In the genomic region with DNA sequence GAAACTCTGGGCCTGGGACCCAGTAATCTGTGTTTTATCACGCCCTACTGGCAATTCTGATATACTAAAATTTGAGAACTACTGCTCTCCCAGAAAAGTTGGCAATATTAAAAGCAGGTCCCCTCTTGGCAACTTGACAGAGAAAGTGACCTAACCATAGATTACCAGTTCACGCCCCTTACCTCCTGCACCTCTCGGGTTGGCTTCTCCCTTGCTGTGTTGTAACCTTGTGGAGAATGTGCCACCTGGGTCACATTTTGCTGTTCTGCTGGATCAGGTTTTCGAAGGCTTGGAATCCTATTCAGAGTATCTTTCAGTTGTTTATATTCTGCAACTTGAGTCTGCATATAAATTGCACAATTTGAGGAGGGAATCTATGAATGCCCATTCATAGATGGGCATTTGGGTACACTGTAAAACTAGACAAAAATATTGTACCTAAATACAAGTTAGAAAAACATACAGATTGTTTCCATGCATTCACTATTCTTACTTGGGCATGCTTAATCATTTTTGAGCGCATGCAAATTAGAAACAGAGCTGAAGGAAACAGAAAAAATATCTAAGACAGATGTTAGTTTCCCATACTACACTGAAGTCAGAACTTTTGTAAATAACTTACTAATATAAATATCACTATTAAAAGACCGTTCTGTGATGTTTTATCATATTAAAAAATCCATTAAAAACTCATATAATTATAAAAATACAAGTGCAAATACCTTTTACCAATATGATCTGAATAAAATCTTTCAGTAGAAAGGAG, we compare ENCODE assay signal across 1 cellular context.
TF ChIP-seq lines count a peak whose summit lies in the region.

No MANE protein-coding gene starts in this region.

TF ChIP-seq in SK-N-SH treated with all-trans-retinoic acid at 6 μM for 48 hours, 23 proteins besides CTCF, POLR2A, EP300 and RAD21 (continued from another document):
- TF ChIP-seq, protein P1, sequence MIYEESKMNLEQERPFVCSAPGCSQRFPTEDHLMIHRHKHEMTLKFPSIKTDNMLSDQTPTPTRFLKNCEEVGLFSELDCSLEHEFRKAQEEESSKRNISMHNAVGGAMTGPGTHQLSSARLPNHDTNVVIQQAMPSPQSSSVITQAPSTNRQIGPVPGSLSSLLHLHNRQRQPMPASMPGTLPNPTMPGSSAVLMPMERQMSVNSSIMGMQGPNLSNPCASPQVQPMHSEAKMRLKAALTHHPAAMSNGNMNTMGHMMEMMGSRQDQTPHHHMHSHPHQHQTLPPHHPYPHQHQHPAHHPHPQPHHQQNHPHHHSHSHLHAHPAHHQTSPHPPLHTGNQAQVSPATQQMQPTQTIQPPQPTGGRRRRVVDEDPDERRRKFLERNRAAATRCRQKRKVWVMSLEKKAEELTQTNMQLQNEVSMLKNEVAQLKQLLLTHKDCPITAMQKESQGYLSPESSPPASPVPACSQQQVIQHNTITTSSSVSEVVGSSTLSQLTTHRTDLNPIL (CRISPR knock-in tag; IDR thresholded peaks at IDR 0.05; ENCODE audit: low read depth) = no peak
- no peak for TF ChIP-seq RARB (CRISPR knock-in tag; IDR thresholded peaks at IDR 0.05)
- no peak for TF ChIP-seq TOX (CRISPR knock-in tag; IDR thresholded peaks at IDR 0.05; ENCODE audit: borderline replicate concordance)
- TF ChIP-seq TCF4 (CRISPR knock-in tag; IDR thresholded peaks at IDR 0.05; ENCODE audit: borderline replicate concordance) = no peak
- TF ChIP-seq ISL1 (CRISPR knock-in tag; IDR thresholded peaks at IDR 0.05) = no peak
- TF ChIP-seq ESRRG (CRISPR knock-in tag; IDR thresholded peaks at IDR 0.05) = no peak
- TF ChIP-seq, protein P2, sequence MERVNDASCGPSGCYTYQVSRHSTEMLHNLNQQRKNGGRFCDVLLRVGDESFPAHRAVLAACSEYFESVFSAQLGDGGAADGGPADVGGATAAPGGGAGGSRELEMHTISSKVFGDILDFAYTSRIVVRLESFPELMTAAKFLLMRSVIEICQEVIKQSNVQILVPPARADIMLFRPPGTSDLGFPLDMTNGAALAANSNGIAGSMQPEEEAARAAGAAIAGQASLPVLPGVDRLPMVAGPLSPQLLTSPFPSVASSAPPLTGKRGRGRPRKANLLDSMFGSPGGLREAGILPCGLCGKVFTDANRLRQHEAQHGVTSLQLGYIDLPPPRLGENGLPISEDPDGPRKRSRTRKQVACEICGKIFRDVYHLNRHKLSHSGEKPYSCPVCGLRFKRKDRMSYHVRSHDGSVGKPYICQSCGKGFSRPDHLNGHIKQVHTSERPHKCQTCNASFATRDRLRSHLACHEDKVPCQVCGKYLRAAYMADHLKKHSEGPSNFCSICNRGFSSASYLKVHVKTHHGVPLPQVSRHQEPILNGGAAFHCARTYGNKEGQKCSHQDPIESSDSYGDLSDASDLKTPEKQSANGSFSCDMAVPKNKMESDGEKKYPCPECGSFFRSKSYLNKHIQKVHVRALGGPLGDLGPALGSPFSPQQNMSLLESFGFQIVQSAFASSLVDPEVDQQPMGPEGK (CRISPR knock-in tag; IDR thresholded peaks at IDR 0.05; ENCODE audit: borderline replicate concordance) = no peak
- TF ChIP-seq, protein P3, sequence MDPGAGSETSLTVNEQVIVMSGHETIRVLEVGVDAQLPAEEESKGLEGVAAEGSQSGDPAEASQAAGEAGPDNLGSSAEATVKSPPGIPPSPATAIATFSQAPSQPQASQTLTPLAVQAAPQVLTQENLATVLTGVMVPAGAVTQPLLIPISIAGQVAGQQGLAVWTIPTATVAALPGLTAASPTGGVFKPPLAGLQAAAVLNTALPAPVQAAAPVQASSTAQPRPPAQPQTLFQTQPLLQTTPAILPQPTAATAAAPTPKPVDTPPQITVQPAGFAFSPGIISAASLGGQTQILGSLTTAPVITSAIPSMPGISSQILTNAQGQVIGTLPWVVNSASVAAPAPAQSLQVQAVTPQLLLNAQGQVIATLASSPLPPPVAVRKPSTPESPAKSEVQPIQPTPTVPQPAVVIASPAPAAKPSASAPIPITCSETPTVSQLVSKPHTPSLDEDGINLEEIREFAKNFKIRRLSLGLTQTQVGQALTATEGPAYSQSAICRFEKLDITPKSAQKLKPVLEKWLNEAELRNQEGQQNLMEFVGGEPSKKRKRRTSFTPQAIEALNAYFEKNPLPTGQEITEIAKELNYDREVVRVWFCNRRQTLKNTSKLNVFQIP (CRISPR knock-in tag; IDR thresholded peaks at IDR 0.05; ENCODE audit: borderline replicate concordance, low read depth) = no peak
